In genomic region chr4:102761902-102762301, GRCh38 we compare ENCODE assay signal across 9 cellular contexts. TPM values are rescaled to one million over a fixed set of nuclear protein-coding genes. Genes with fewer than 3 reads are reported as not detected.
DNase-seq lines count a peak whose midpoint lies in the region; ATAC-seq and TF ChIP-seq lines count a peak whose summit lies in the region.
"Had no signal": no experiment of that assay in that cellular context is flagged by ENCODE, and none has a peak within 500 bp of the region (broad histone marks: within the 10 kb centered on the region; RNA-seq: fewer than 3 reads in every experiment).

No MANE protein-coding gene starts in this region.

- H3K4me3 Mint-ChIP-seq in activated naive CD4-positive, alpha-beta T cell treated with anti-CD3 and anti-CD28 coated beads, Interleukin-2, amount 50 U/mL, for 24 hours = peak overlapping the region; percentile 95
- H3K4me3 Mint-ChIP-seq in activated T-helper 2 cell treated with anti-CD3 and anti-CD28 coated beads, Interferon-gamma antibody, Interleukin-2, Interleukin-4, amounts not matched to agents 10 μg/mL and 5 μg/mL and 100 μg/mL, durations not matched to agents 14 hours and 24 hours and 36 hours (ENCODE audit: low read depth) = peak overlapping the region; percentile 95
- peak overlapping the region; percentile 92 for H3K4me3 Mint-ChIP-seq in memory B cell

- ATAC-seq in activated naive CD4-positive, alpha-beta T cell treated with anti-CD3 and anti-CD28 coated beads, Interleukin-2, amount 50 U/mL, for 72 hours = no peak
- no peak for ATAC-seq in memory B cell (ENCODE audit: low read depth)

- H3K36me3 ChIP-seq in suprapubic skin = no peaks in the 10 kb centered on the region
- H3K36me3 ChIP-seq: Peyer's patch had no signal

- no peak for TF ChIP-seq EP300 in suprapubic skin (IDR thresholded peaks at IDR 0.05)

- 79% methylated on average over 14 of the region's 14 CpGs for WGBS in suprapubic skin

- no peak for TF ChIP-seq POLR2A in suprapubic skin (IDR thresholded peaks at IDR 0.05)

- no peak overlapping the region for H3K27ac ChIP-seq in suprapubic skin

- H3K9me3 Mint-ChIP-seq in activated naive CD4-positive, alpha-beta T cell treated with anti-CD3 and anti-CD28 coated beads, Interleukin-2, amount 50 U/mL, for 24 hours = no peaks in the 10 kb centered on the region
- peaks cover 0 to 4% of the 10 kb centered on the region in 2 donors for H3K9me3 Mint-ChIP-seq in activated naive CD4-positive, alpha-beta T cell treated with anti-CD3 and anti-CD28 coated beads, Interleukin-2, amount 50 U/mL, for 72 hours
- no peaks in the 10 kb centered on the region for H3K9me3 Mint-ChIP-seq in activated T-helper 2 cell treated with anti-CD3 and anti-CD28 coated beads, Interferon-gamma antibody, Interleukin-2, Interleukin-4, amounts not matched to agents 10 μg/mL and 5 μg/mL and 100 μg/mL, durations not matched to agents 14 hours and 24 hours and 36 hours
- H3K9me3 Mint-ChIP-seq in memory B cell = no peaks in the 10 kb centered on the region

- peaks cover 20% of the 10 kb centered on the region for H3K4me1 ChIP-seq in suprapubic skin

- TF ChIP-seq CTCF in suprapubic skin (IDR thresholded peaks at IDR 0.05) = no peak

- DNase-seq in activated naive CD4-positive, alpha-beta T cell treated with anti-CD3 and anti-CD28 coated beads, Interleukin-2, amount 50 U/mL, for 72 hours (ENCODE audit: low spot score in 2 of 2) = no peak
- DNase-seq in activated T-helper 2 cell treated with anti-CD3 and anti-CD28 coated beads, Interferon-gamma antibody, Interleukin-2, Interleukin-4, amounts not matched to agents 10 μg/mL and 5 μg/mL and 100 μg/mL, durations not matched to agents 14 hours and 24 hours and 36 hours (ENCODE audit: low spot score) = no peak
- DNase-seq in memory B cell (ENCODE audit: low spot score in 2 of 2) (no peak), suprapubic skin (ENCODE audit: low spot score in 2 of 2) (no peak), pons (ENCODE audit: low spot score) (no peak), NCI-H187 (lab: John Stamatoyannopoulos, UW) (no peak)
- DNase-seq in effector CD8-positive, alpha-beta T cell (lab: John Stamatoyannopoulos, UW) = no peak
- DNase-seq: Peyer's patch had no signal

- H3K4me1 Mint-ChIP-seq in activated naive CD4-positive, alpha-beta T cell treated with anti-CD3 and anti-CD28 coated beads, Interleukin-2, amount 50 U/mL, for 24 hours = peaks cover 42% of the 10 kb centered on the region
- H3K4me1 Mint-ChIP-seq in activated T-helper 2 cell treated with anti-CD3 and anti-CD28 coated beads, Interferon-gamma antibody, Interleukin-2, Interleukin-4, amounts not matched to agents 10 μg/mL and 5 μg/mL and 100 μg/mL, durations not matched to agents 14 hours and 24 hours and 36 hours (ENCODE audit: low read depth) = peaks cover 33% of the 10 kb centered on the region
- H3K4me1 Mint-ChIP-seq in memory B cell = peaks cover 26% of the 10 kb centered on the region

- peak overlapping the region; percentile 81 for H3K4me3 ChIP-seq in suprapubic skin

- peaks cover 4% of the 10 kb centered on the region for H3K36me3 Mint-ChIP-seq in activated naive CD4-positive, alpha-beta T cell treated with anti-CD3 and anti-CD28 coated beads, Interleukin-2, amount 50 U/mL, for 24 hours
- H3K36me3 Mint-ChIP-seq in activated naive CD4-positive, alpha-beta T cell treated with anti-CD3 and anti-CD28 coated beads, Interleukin-2, amount 50 U/mL, for 72 hours = peaks cover 14% of the 10 kb centered on the region in 2 donors
- H3K36me3 Mint-ChIP-seq in activated T-helper 2 cell treated with anti-CD3 and anti-CD28 coated beads, Interferon-gamma antibody, Interleukin-2, Interleukin-4, amounts not matched to agents 10 μg/mL and 5 μg/mL and 100 μg/mL, durations not matched to agents 14 hours and 24 hours and 36 hours (ENCODE audit: low read depth) = peaks cover 7% of the 10 kb centered on the region
- peaks cover 12% of the 10 kb centered on the region for H3K36me3 Mint-ChIP-seq in memory B cell

- no peaks in the 10 kb centered on the region for H3K27me3 ChIP-seq in suprapubic skin
- H3K27me3 ChIP-seq: Peyer's patch had no signal

- peak overlapping the region; percentile 21 for H3K27ac Mint-ChIP-seq in activated naive CD4-positive, alpha-beta T cell treated with anti-CD3 and anti-CD28 coated beads, Interleukin-2, amount 50 U/mL, for 24 hours
- H3K27ac Mint-ChIP-seq in activated naive CD4-positive, alpha-beta T cell treated with anti-CD3 and anti-CD28 coated beads, Interleukin-2, amount 50 U/mL, for 72 hours = no peak overlapping the region
- H3K27ac Mint-ChIP-seq in activated T-helper 2 cell treated with anti-CD3 and anti-CD28 coated beads, Interferon-gamma antibody, Interleukin-2, Interleukin-4, amounts not matched to agents 10 μg/mL and 5 μg/mL and 100 μg/mL, durations not matched to agents 14 hours and 24 hours and 36 hours = no peak overlapping the region
- peak overlapping the region; percentile 100 for H3K27ac Mint-ChIP-seq in memory B cell

- no peaks in the 10 kb centered on the region for H3K27me3 Mint-ChIP-seq in activated naive CD4-positive, alpha-beta T cell treated with anti-CD3 and anti-CD28 coated beads, Interleukin-2, amount 50 U/mL, for 24 hours
- H3K27me3 Mint-ChIP-seq in activated T-helper 2 cell treated with anti-CD3 and anti-CD28 coated beads, Interferon-gamma antibody, Interleukin-2, Interleukin-4, amounts not matched to agents 10 μg/mL and 5 μg/mL and 100 μg/mL, durations not matched to agents 14 hours and 24 hours and 36 hours (ENCODE audit: low read depth) = peaks cover 22% of the 10 kb centered on the region
- no peaks in the 10 kb centered on the region for H3K27me3 Mint-ChIP-seq in memory B cell

- intact Hi-C loops in activated T-helper 2 cell treated with anti-CD3 and anti-CD28 coated beads, Interferon-gamma antibody, Interleukin-2, Interleukin-4, amounts not matched to agents 10 μg/mL and 5 μg/mL and 100 μg/mL, durations not matched to agents 14 hours and 24 hours and 36 hours (cut with micrococcal nuclease) = loop anchor here (1.0 to 5.0 kb wide), 4 partner anchors 66 to 417 kb away; partner anchors contain the start of genes BDH2 and SLC39A8

- no peaks in the 10 kb centered on the region for H3K9me3 ChIP-seq in suprapubic skin
- H3K9me3 ChIP-seq: Peyer's patch had no signal

RNA-seq across cellular contexts. Expression of gene MANBA, which starts 1.1 kb away (rescaled TPM):
- 10 to 100 TPM; 12.3 to 20.6 TPM for total RNA-seq in activated naive CD4-positive, alpha-beta T cell treated with anti-CD3 and anti-CD28 coated beads, Interleukin-2, amount 50 U/mL, for 72 hours
- 9.4 and 11.3 TPM in 2 replicates for total RNA-seq in activated T-helper 2 cell treated with anti-CD3 and anti-CD28 coated beads, Interferon-gamma antibody, Interleukin-2, Interleukin-4, amounts not matched to agents 10 μg/mL and 5 μg/mL and 100 μg/mL, durations not matched to agents 14 hours and 24 hours and 36 hours
- 10 to 100 TPM; 11.0 to 36.1 (median 21.1) TPM for total RNA-seq in suprapubic skin

Comparison
In these comparisons a context has a peak if more than half of its experiments do, and no peak if none do; other contexts are left out.
1. H3K27ac Mint-ChIP-seq: peak in activated naive CD4-positive, alpha-beta T cell treated with anti-CD3 and anti-CD28 coated beads, Interleukin-2, amount 50 U/mL, for 24 hours (single experiment) and memory B cell (single experiment); none in activated naive CD4-positive, alpha-beta T cell treated with anti-CD3 and anti-CD28 coated beads, Interleukin-2, amount 50 U/mL, for 72 hours (0 of 2) and activated T-helper 2 cell treated with anti-CD3 and anti-CD28 coated beads, Interferon-gamma antibody, Interleukin-2, Interleukin-4, amounts not matched to agents 10 μg/mL and 5 μg/mL and 100 μg/mL, durations not matched to agents 14 hours and 24 hours and 36 hours (single experiment).
2. Peak in every context shown above with its lines, with median percentiles within 50 percentile points of each other: H3K4me3 Mint-ChIP-seq.